ENCODE assay signal across 10 cellular contexts in genomic region chr5:1552469-1553255, GRCh38. TPM values are rescaled to one million over a fixed set of nuclear protein-coding genes. Genes with fewer than 3 reads are reported as not detected.
DNase-seq lines count a peak whose midpoint lies in the region; ATAC-seq lines count a peak whose summit lies in the region.
"Had no signal": no experiment of that assay in that cellular context is flagged by ENCODE, and none has a peak within 500 bp of the region (broad histone marks: within the 10 kb centered on the region; RNA-seq: fewer than 3 reads in every experiment).

No MANE protein-coding gene starts in this region.

- peak overlapping the region in 2 of 3 donors; percentile 53 to 68 for H3K9ac ChIP-seq in skeletal muscle tissue (ENCODE audit: low read depth in 1 of 3, low read length in 3 of 3)

- peak overlapping the region; percentile 36 for H3K27ac ChIP-seq in skeletal muscle tissue (ENCODE audit: low read depth, low read length)

- DNase-seq in NCI-H1092 (lab: John Stamatoyannopoulos, UW): peak; percentile 87
- DNase-seq in amygdala (lab: John Stamatoyannopoulos, UW): peak; percentile 32 to 98 (median 93)
- DNase-seq in hippocampal formation (lab: John Stamatoyannopoulos, UW): peak; percentile 95 to 96
- DNase-seq in SW480 (ENCODE audit: low spot score): no peak
- DNase-seq in NCI-H1694 treated with DMSO at 0.1 percent for 48 hours (lab: John Stamatoyannopoulos, UW): no peak
- DNase-seq: EL, kidney glomerular epithelial cell had no signal

- ATAC-seq in GM18907 (IDR thresholded peaks at IDR 0.05; ENCODE audit: unreplicated experiment) (no peak), GM19397 (IDR thresholded peaks at IDR 0.05; ENCODE audit: unreplicated experiment) (no peak)

- H3K36me3 ChIP-seq in skeletal muscle tissue (ENCODE audit: control insufficient read depth in 3 of 3, insufficient read depth in 3 of 3, low read length in 3 of 3): no peaks in the 10 kb centered on the region

- peaks cover 11 to 19% (median 13%) of the 10 kb centered on the region in 3 donors for H3K4me1 ChIP-seq in skeletal muscle tissue (ENCODE audit: control insufficient read depth in 3 of 3, insufficient read depth in 3 of 3, low read length in 3 of 3)

- H3K9me3 ChIP-seq in skeletal muscle tissue (ENCODE audit: control insufficient read depth in 3 of 3, low read length in 3 of 3): no peaks in the 10 kb centered on the region

- peak overlapping the region; percentile 54 to 59 (median 54) for H3K4me3 ChIP-seq in skeletal muscle tissue (ENCODE audit: low read length in 3 of 3)

- H3K27me3 ChIP-seq in skeletal muscle tissue (ENCODE audit: control insufficient read depth in 3 of 3, insufficient read depth in 3 of 3, low read length in 3 of 3): peaks cover 11 to 58% (median 26%) of the 10 kb centered on the region in 3 donors

RNA-seq across cellular contexts. Expression of gene LPCAT1, which starts 28.9 kb away (rescaled TPM):
- 35.5 TPM for total RNA-seq in skeletal muscle tissue

Comparison
In these comparisons a context has a peak if more than half of its experiments do, and no peak if none do; other contexts are left out.
1. DNase-seq: peak in NCI-H1092 (single experiment), amygdala (56 of 56) and hippocampal formation (2 of 2); none in SW480 (single experiment) and NCI-H1694 treated with DMSO at 0.1 percent for 48 hours (single experiment).